In the genomic region with DNA sequence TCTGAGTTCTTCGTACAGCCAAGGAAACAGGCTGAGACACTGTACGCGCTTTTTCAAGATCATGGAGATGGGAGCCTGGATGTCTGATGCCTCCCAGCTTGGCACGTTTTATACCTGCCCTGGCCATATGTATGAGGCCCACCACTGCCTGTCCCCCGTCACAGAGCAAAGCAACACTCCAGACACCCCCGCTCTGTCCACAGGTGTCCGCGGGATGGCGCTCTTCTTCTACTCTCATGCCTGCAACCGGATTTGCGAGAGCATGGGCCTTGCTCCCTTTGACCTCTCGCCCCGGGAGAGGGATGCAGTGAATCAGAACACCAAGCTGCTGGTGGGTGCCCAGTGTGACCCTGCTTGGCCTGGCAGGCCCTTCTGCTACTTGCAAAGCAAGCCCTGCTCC, we compare ENCODE assay signal across 31 cellular contexts.
"Had no signal": no experiment of that assay in that cellular context is flagged by ENCODE, and none has a peak within 500 bp of the region (broad histone marks: within the 10 kb centered on the region; RNA-seq: fewer than 3 reads in every experiment).

No MANE protein-coding gene starts in this region.

- H3K27me3 ChIP-seq: esophagus squamous epithelium, heart right ventricle, left lung, neural progenitor cell, right atrium auricular region, tibial nerve, upper lobe of right lung, uterus had no signal

- H3K27ac Mint-ChIP-seq: mesothelial cell of epicardium; natural killer cell treated with Interleukin-12 subunit alpha and Interleukin-12 subunit beta and Interleukin-15 and Interleukin-18, amount 100 ng/mL, for 72 hours; neural progenitor cell; stimulated activated naive CD8-positive, alpha-beta T cell treated with anti-CD3 and anti-CD28 coated beads, Interleukin-15, Interleukin-2, amounts not matched to agents 100 ng/mL and 50 ng/mL, for 24 hours had no signal

- DNase-seq: dermis blood vessel endothelial cell; effector memory CD4-positive, alpha-beta T cell; erythroblast; esophagus squamous epithelium; foreskin melanocyte; glutamatergic neuron; heart right ventricle; hippocampal formation; left cardiac atrium; left lung; mesenchymal stem cell; naive B cell; nucleus accumbens; stimulated activated CD4-positive, alpha-beta T cell treated with anti-CD3 and anti-CD28 coated beads, Interleukin-12 subunit alpha, Interleukin-12 subunit beta, amount 100 ng/mL, for 4 hours; stimulated activated CD4-positive, alpha-beta T cell treated with anti-CD3 and anti-CD28 coated beads, Interleukin-1b, Interleukin-23, amount 100 ng/mL, for 48 hours; stimulated activated CD4-positive, alpha-beta T cell treated with anti-CD3 and anti-CD28 coated beads, Interleukin-4, amount 100 ng/mL, for 1 hour; stimulated activated naive B cell treated with anti-CD40 and anti-IgM and Interleukin-4, amounts not matched to agents 10 μg/mL and 1 μg/mL and 100 μg/mL, for 72 hours; upper lobe of right lung; uterus had no signal

- H3K9ac ChIP-seq: neural progenitor cell had no signal

- H3K4me1 ChIP-seq: esophagus squamous epithelium, heart right ventricle, left lung, neural progenitor cell, prostate gland, right atrium auricular region, tibial nerve, upper lobe of right lung, uterus had no signal

- H3K27me3 Mint-ChIP-seq: naive B cell; natural killer cell treated with Interleukin-12 subunit alpha and Interleukin-12 subunit beta and Interleukin-15 and Interleukin-18, amount 100 ng/mL, for 72 hours; stimulated activated naive B cell treated with anti-CD40 and anti-IgM and Interleukin-4, amounts not matched to agents 10 μg/mL and 1 μg/mL and 100 μg/mL, for 72 hours; stimulated activated naive CD8-positive, alpha-beta T cell treated with anti-CD3 and anti-CD28 coated beads, Interleukin-15, Interleukin-2, amounts not matched to agents 100 ng/mL and 50 ng/mL, for 24 hours had no signal

- H3K4me3 ChIP-seq: coronary artery, esophagus squamous epithelium, heart right ventricle, left lung, mucosa of descending colon, neural progenitor cell, prostate gland, right atrium auricular region, smooth muscle cell, thoracic aorta, tibial nerve, upper lobe of right lung, uterus had no signal

- H3K4me1 Mint-ChIP-seq: mesothelial cell of epicardium, neural progenitor cell had no signal

- H3K27ac ChIP-seq: coronary artery, esophagus squamous epithelium, heart right ventricle, left lung, neural progenitor cell, prostate gland, right atrium auricular region, thoracic aorta, tibial nerve, upper lobe of right lung, uterus had no signal

- H3K4me3 Mint-ChIP-seq: mesothelial cell of epicardium; naive B cell; natural killer cell treated with Interleukin-12 subunit alpha and Interleukin-12 subunit beta and Interleukin-15 and Interleukin-18, amount 100 ng/mL, for 72 hours; neural progenitor cell; stimulated activated naive B cell treated with anti-CD40 and anti-IgM and Interleukin-4, amounts not matched to agents 10 μg/mL and 1 μg/mL and 100 μg/mL, for 72 hours; stimulated activated naive CD8-positive, alpha-beta T cell treated with anti-CD3 and anti-CD28 coated beads, Interleukin-15, Interleukin-2, amounts not matched to agents 100 ng/mL and 50 ng/mL, for 24 hours had no signal

- H3K9me3 ChIP-seq: prostate gland, thoracic aorta, upper lobe of right lung, uterus had no signal

- H3K36me3 ChIP-seq: neural progenitor cell, uterus had no signal

- ATAC-seq: left cardiac atrium; left lung; mucosa of descending colon; natural killer cell treated with Interleukin-12 subunit alpha and Interleukin-12 subunit beta and Interleukin-15 and Interleukin-18, amount 100 ng/mL, for 72 hours; sciatic nerve; stimulated activated naive B cell treated with anti-CD40 and anti-IgM and Interleukin-4, amounts not matched to agents 10 μg/mL and 1 μg/mL and 100 μg/mL, for 72 hours; upper lobe of right lung had no signal

- H3K9me3 Mint-ChIP-seq: natural killer cell treated with Interleukin-12 subunit alpha and Interleukin-12 subunit beta and Interleukin-15 and Interleukin-18, amount 100 ng/mL, for 72 hours had no signal
